In the genomic region with DNA sequence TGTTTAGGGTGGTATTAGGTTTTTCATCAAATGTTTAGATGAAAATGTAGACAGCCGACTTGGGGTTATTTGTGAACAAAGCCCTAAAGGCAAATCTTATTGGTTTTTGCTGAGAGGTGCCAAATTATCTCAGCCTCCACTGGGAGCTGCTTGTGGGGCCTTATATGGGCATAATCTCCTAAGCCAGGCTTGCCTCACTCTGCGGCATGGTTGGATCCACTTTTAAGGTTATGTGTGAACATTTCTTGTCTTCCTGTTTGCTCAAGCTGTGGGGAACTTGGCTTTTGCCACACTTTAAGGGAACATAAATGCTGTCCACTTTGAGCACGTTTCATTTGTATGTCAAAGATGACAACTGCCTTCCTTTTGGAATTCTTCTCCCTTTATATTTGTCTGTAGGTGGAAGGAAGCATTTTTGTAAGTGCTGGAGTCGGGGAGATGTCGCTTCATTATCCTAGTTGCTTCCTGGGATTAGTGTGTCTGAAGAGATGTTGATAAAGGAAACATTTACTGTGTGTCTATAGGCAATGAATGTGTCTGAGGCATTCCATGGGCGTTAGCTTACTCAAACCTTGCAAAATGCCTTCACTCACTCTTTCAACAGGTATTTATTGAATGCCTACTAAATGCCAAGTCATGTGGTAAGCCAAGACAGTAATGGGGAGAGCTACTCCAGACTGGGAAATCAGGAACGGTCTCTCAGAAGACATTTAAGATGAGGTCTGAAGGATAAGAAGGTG, we compare ENCODE assay signal across 11 cellular contexts.
A peak's percentile ranks its signal among the peaks of the same experiment; 100 is the strongest.
DNase-seq lines count a peak whose midpoint lies in the region; ATAC-seq, FAIRE-seq and TF ChIP-seq lines count a peak whose summit lies in the region.
"Had no signal": no experiment of that assay in that cellular context is flagged by ENCODE, and none has a peak within 500 bp of the region (broad histone marks: within the 10 kb centered on the region; RNA-seq: fewer than 3 reads in every experiment).

No MANE protein-coding gene starts in this region.

- peak; percentile 11 for DNase-seq in NB4 (ENCODE audit: low read depth)
- no peak for DNase-seq in H1 (ENCODE audit: low read depth in 1 of 2, low spot score in 2 of 2)
- DNase-seq in GM12891 (ENCODE audit: insufficient read length, low spot score), result no peak
- no peak for DNase-seq in C1 segment of cervical spinal cord (lab: John Stamatoyannopoulos, UW)
- DNase-seq: AML-193, spleen had no signal

- no peak overlapping the region for H3K14ac ChIP-seq in H1 (ENCODE audit: insufficient read length)

- no peak overlapping the region for H2BK120ac ChIP-seq in H1 (replicated peaks; ENCODE audit: low read depth, low read length)

- CTCF ChIA-PET in H1 (lab: Charles Lee; ENCODE audit: partially characterized antibody), result interaction anchor here (0.8 kb wide), 1 partner anchor 35 kb away, joined by 3 read pairs; no protein-coding TSS in a partner anchor

- no peaks in the 10 kb centered on the region for H3K36me3 Mint-ChIP-seq in stimulated activated memory B cell treated with anti-CD40 and anti-IgM and Interleukin-4, amounts not matched to agents 10 μg/mL and 1 μg/mL and 100 μg/mL, for 72 hours

- H3K56ac ChIP-seq in H1 (replicated peaks; ENCODE audit: insufficient read length, low read depth, low read length), result no peak overlapping the region

- H3K27ac ChIP-seq in BLaER1 (no peak overlapping the region), H1 (ENCODE audit: low read depth, low read length) (no peak overlapping the region), muscle layer of duodenum (ENCODE audit: low read length) (peak overlapping the region; percentile 83)

- TF ChIP-seq POLR2A in NB4 (IDR thresholded peaks at IDR 0.05; ENCODE audit: extremely low read depth, insufficient read length) (no peak), H1 (IDR thresholded peaks at IDR 0.05; ENCODE audit: control extremely low read depth in 1 of 2, low read depth in 2 of 2, low read length in 2 of 2) (no peak), GM12891 (IDR thresholded peaks at IDR 0.05; ENCODE audit: low read depth, low read length) (no peak)

- H3K27me3 ChIP-seq in BLaER1, result peaks cover 100% of the 10 kb centered on the region
- H3K27me3 ChIP-seq in H1 (replicated peaks in 1 of 4; ENCODE audit: control insufficient read depth in 3 of 4, extremely low read depth in 1 of 4, insufficient read depth in 3 of 4, low read length in 3 of 4), result no peaks in the 10 kb centered on the region
- no peaks in the 10 kb centered on the region for H3K27me3 ChIP-seq in muscle layer of duodenum (ENCODE audit: low read depth, low read length)

- no peak overlapping the region for H2BK5ac ChIP-seq in H1 (ENCODE audit: low read depth, low read length)

- 82% methylated on average over 7 of the region's 7 CpGs; no CpG with 5 or more reads in 1 of the 2 experiments for WGBS in H1 (ENCODE audit: extremely low coverage in 1 of 2, insufficient coverage in 1 of 2, insufficient read length in 1 of 2, insufficient replicate concordance in 2 of 2, low coverage in 1 of 2, low lambda C conversion rate in 2 of 2, missing lambda C conversion rate in 1 of 2), 2 experiments

- H4K5ac ChIP-seq in H1 (ENCODE audit: insufficient read length, low read depth, low read length), result no peak overlapping the region

- no peak overlapping the region for H3K18ac ChIP-seq in H1 (ENCODE audit: extremely low read depth, low read length)

- ATAC-seq in stimulated activated memory B cell treated with anti-CD40 and anti-IgM and Interleukin-4, amounts not matched to agents 10 μg/mL and 1 μg/mL and 100 μg/mL, for 72 hours, result no peak
- ATAC-seq in GM19351 (IDR thresholded peaks at IDR 0.05; ENCODE audit: unreplicated experiment), result no peak

- peaks cover 81% of the 10 kb centered on the region for H3K4me1 ChIP-seq in BLaER1
- no peaks in the 10 kb centered on the region for H3K4me1 ChIP-seq in H1 (replicated peaks in 1 of 4; ENCODE audit: control insufficient read depth in 3 of 4, insufficient read depth in 4 of 4, low read length in 3 of 4)
- H3K4me1 ChIP-seq in muscle layer of duodenum (ENCODE audit: control insufficient read depth in 1 of 2, insufficient read depth in 2 of 2, low read length in 2 of 2), result peaks cover 6 to 9% of the 10 kb centered on the region in 2 donors

- no peak overlapping the region for H3K4me3 ChIP-seq in BLaER1
- H3K4me3 ChIP-seq in NB4 (ENCODE audit: low read depth, low read length), result no peak overlapping the region
- H3K4me3 ChIP-seq in H1 (ENCODE audit: extremely low read depth in 1 of 4, insufficient read depth in 2 of 4, low read depth in 3 of 4, low read length in 4 of 4), result no peak overlapping the region
- no peak overlapping the region for H3K4me3 ChIP-seq in muscle layer of duodenum (ENCODE audit: low read depth in 1 of 2, low read length in 2 of 2)
- H3K4me3 ChIP-seq: spleen had no signal

- 0 out of 2 replicates have a peak, but pooled peaks cover 5% of the 10 kb centered on the region for H3K9me3 ChIP-seq in BLaER1
- H3K9me3 ChIP-seq in H1 (ENCODE audit: insufficient read depth in 2 of 2, low read depth in 1 of 2, low read length in 1 of 2), result no peaks in the 10 kb centered on the region
- no peaks in the 10 kb centered on the region for H3K9me3 ChIP-seq in muscle layer of duodenum (ENCODE audit: control insufficient read depth in 1 of 2, low read length in 2 of 2)
- H3K9me3 ChIP-seq: spleen had no signal

- TF ChIP-seq CTCF in NB4 (IDR thresholded peaks at IDR 0.05; ENCODE audit: low read depth, low read length) (no peak), H1 (IDR thresholded peaks at IDR 0.05; ENCODE audit: control extremely low read depth in 1 of 3, insufficient read depth in 1 of 3, low read depth in 1 of 3, low read length in 3 of 3) (no peak)

- no peak overlapping the region for H2AFZ ChIP-seq in H1 (ENCODE audit: low read length)

- H3K4me2 ChIP-seq in BLaER1 (peak overlapping the region; percentile 57), H1 (ENCODE audit: insufficient read depth in 1 of 2, low read depth in 2 of 2, low read length in 2 of 2) (no peak overlapping the region)

- no peaks in the 10 kb centered on the region for H3K4me1 Mint-ChIP-seq in stimulated activated memory B cell treated with anti-CD40 and anti-IgM and Interleukin-4, amounts not matched to agents 10 μg/mL and 1 μg/mL and 100 μg/mL, for 72 hours

- no peak overlapping the region for H2BK20ac ChIP-seq in H1 (ENCODE audit: low read length)

- H4K8ac ChIP-seq in H1 (ENCODE audit: extremely low read depth, insufficient read depth, low read length), result no peak overlapping the region

- H3K79me1 ChIP-seq in H1 (ENCODE audit: low read depth, low read length), result no peaks in the 10 kb centered on the region

- no peak overlapping the region for H4K91ac ChIP-seq in H1 (replicated peaks; ENCODE audit: insufficient read length, low read length)

- no peak overlapping the region for H3K4me3 Mint-ChIP-seq in stimulated activated memory B cell treated with anti-CD40 and anti-IgM and Interleukin-4, amounts not matched to agents 10 μg/mL and 1 μg/mL and 100 μg/mL, for 72 hours

- no peak overlapping the region for H2BK12ac ChIP-seq in H1 (ENCODE audit: low read depth, low read length)

- no peak for TF ChIP-seq EP300 in H1 (IDR thresholded peaks at IDR 0.05; ENCODE audit: borderline replicate concordance in 1 of 2, low read depth in 2 of 2, low read length in 2 of 2)

- POLR2A ChIA-PET in H1 (lab: Charles Lee; ENCODE audit: partially characterized antibody), result no interaction called here

- no peak overlapping the region for H2AK5ac ChIP-seq in H1 (ENCODE audit: low read depth, low read length)

- H3K9ac ChIP-seq in BLaER1, result no peak overlapping the region
- H3K9ac ChIP-seq in H1 (replicated peaks in 1 of 4; ENCODE audit: extremely low read depth in 1 of 4, low read depth in 3 of 4, low read length in 3 of 4), result no peak overlapping the region

- H3K27ac Mint-ChIP-seq in stimulated activated memory B cell treated with anti-CD40 and anti-IgM and Interleukin-4, amounts not matched to agents 10 μg/mL and 1 μg/mL and 100 μg/mL, for 72 hours, result no peak overlapping the region

- H3K4ac ChIP-seq in H1 (replicated peaks; ENCODE audit: insufficient read length, low read depth, low read length), result no peak overlapping the region

- no peak overlapping the region for H3K23ac ChIP-seq in H1 (ENCODE audit: insufficient read length)

- H3K23me2 ChIP-seq in H1 (ENCODE audit: low read depth, low read length), result no peaks in the 10 kb centered on the region

- no peaks in the 10 kb centered on the region for H3K79me2 ChIP-seq in H1 (ENCODE audit: control insufficient read depth in 1 of 2, insufficient read depth in 2 of 2, low read length in 2 of 2)

- no peak for TF ChIP-seq RAD21 in H1 (IDR thresholded peaks at IDR 0.05 in 1 of 2, conservative IDR thresholded peaks at IDR 0.05 in 1 of 2; ENCODE audit: low read depth in 2 of 2, low read length in 2 of 2)

- H2BK15ac ChIP-seq in H1 (ENCODE audit: low read length), result no peak overlapping the region

- H3K36me3 ChIP-seq in BLaER1 (no peaks in the 10 kb centered on the region), H1 (ENCODE audit: control insufficient read depth in 2 of 4, insufficient read depth in 4 of 4, low read length in 3 of 4) (no peaks in the 10 kb centered on the region), muscle layer of duodenum (ENCODE audit: control insufficient read depth in 1 of 2, insufficient read depth in 2 of 2, low read length in 2 of 2) (no peaks in the 10 kb centered on the region)
- H3K36me3 ChIP-seq: spleen had no signal

- H4K20me1 ChIP-seq in BLaER1, result peaks cover 15% of the 10 kb centered on the region; the same call in 1 of the 2 replicates
- H4K20me1 ChIP-seq in H1 (replicated peaks in 1 of 2; ENCODE audit: control insufficient read depth in 1 of 2, insufficient read depth in 2 of 2, low read length in 2 of 2), result no peaks in the 10 kb centered on the region

- no peaks in the 10 kb centered on the region for H3K9me3 Mint-ChIP-seq in stimulated activated memory B cell treated with anti-CD40 and anti-IgM and Interleukin-4, amounts not matched to agents 10 μg/mL and 1 μg/mL and 100 μg/mL, for 72 hours

- FAIRE-seq in H1 (lab: Jason Lieb, UNC), result no peak
- no peak for FAIRE-seq in GM12891 (lab: Jason Lieb, UNC)
- FAIRE-seq: frontal cortex had no signal

- H3K27me3 Mint-ChIP-seq in stimulated activated memory B cell treated with anti-CD40 and anti-IgM and Interleukin-4, amounts not matched to agents 10 μg/mL and 1 μg/mL and 100 μg/mL, for 72 hours, result no peaks in the 10 kb centered on the region

TF ChIP-seq in H1, 55 proteins besides CTCF, POLR2A, EP300 and RAD21 (continues in another document):
- TF ChIP-seq CBX8 (IDR thresholded peaks at IDR 0.05; ENCODE audit: borderline replicate concordance, low read depth, low read length), result no peak
- no peak for TF ChIP-seq BCL11A (IDR thresholded peaks at IDR 0.05; ENCODE audit: low read depth in 2 of 2, low read length in 2 of 2)
- TF ChIP-seq TAF1 (IDR thresholded peaks at IDR 0.05; ENCODE audit: low read depth, low read length), result no peak

TF ChIP-seq in GM12891, 5 proteins besides CTCF, POLR2A, EP300 and RAD21:
- TF ChIP-seq TAF1 (IDR thresholded peaks at IDR 0.05; ENCODE audit: low read depth, low read length), result no peak
- no peak for TF ChIP-seq PAX5 (IDR thresholded peaks at IDR 0.05; ENCODE audit: insufficient read depth, low read length, severe bottlenecking)
